ENCODE assay signal across 1 cellular context in genomic region chr10:93254180-93254847, GRCh38.
TF ChIP-seq lines count a peak whose summit lies in the region.

No MANE protein-coding gene starts in this region.

TF ChIP-seq in HepG2, 621 proteins besides CTCF, POLR2A, EP300 and RAD21 (continued from another document and continues in another):
- TF ChIP-seq, protein P1, sequence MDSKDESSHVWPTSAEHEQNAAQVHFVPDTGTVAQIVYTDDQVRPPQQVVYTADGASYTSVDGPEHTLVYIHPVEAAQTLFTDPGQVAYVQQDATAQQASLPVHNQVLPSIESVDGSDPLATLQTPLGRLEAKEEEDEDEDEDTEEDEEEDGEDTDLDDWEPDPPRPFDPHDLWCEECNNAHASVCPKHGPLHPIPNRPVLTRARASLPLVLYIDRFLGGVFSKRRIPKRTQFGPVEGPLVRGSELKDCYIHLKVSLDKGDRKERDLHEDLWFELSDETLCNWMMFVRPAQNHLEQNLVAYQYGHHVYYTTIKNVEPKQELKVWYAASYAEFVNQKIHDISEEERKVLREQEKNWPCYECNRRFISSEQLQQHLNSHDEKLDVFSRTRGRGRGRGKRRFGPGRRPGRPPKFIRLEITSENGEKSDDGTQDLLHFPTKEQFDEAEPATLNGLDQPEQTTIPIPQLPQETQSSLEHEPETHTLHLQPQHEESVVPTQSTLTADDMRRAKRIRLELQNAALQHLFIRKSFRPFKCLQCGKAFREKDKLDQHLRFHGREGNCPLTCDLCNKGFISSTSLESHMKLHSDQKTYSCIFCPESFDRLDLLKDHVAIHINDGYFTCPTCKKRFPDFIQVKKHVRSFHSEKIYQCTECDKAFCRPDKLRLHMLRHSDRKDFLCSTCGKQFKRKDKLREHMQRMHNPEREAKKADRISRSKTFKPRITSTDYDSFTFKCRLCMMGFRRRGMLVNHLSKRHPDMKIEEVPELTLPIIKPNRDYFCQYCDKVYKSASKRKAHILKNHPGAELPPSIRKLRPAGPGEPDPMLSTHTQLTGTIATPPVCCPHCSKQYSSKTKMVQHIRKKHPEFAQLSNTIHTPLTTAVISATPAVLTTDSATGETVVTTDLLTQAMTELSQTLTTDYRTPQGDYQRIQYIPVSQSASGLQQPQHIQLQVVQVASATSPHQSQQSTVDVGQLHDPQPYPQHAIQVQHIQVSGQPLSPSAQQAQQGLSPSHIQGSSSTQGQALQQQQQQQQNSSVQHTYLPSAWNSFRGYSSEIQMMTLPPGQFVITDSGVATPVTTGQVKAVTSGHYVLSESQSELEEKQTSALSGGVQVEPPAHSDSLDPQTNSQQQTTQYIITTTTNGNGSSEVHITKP (CRISPR knock-in tag; IDR thresholded peaks at IDR 0.05; ENCODE audit: low read depth) = no peak; the same call in 1 of the 2 replicates
- TF ChIP-seq, protein P2, sequence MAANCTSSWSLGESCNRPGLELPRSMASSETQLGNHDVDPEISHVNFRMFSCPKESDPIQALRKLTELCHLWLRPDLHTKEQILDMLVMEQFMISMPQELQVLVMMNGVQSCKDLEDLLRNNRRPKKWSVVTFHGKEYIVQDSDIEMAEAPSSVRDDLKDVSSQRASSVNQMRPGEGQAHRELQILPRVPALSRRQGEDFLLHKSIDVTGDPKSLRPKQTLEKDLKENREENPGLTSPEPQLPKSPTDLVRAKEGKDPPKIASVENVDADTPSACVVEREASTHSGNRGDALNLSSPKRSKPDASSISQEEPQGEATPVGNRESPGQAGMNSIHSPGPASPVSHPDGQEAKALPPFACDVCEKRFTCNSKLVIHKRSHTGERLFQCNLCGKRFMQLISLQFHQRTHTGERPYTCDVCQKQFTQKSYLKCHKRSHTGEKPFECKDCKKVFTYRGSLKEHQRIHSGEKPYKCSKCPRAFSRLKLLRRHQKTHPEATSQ (CRISPR knock-in tag; IDR thresholded peaks at IDR 0.05; ENCODE audit: borderline replicate concordance) = no peak; the same call in 1 of the 2 replicates
- TF ChIP-seq ZNF770 (CRISPR knock-in tag; IDR thresholded peaks at IDR 0.05) (no peak), RBAK (CRISPR knock-in tag; IDR thresholded peaks at IDR 0.05) (no peak), RFX1 (IDR thresholded peaks at IDR 0.05) (no peak), HOXA3 (CRISPR knock-in tag; IDR thresholded peaks at IDR 0.05) (peak; percentile 59), MYNN (CRISPR knock-in tag; IDR thresholded peaks at IDR 0.05; ENCODE audit: low read depth) (no peak), HNRNPUL1 (IDR thresholded peaks at IDR 0.05; ENCODE audit: low read depth, low read length) (no peak), ZNF441 (CRISPR knock-in tag; IDR thresholded peaks at IDR 0.05; ENCODE audit: borderline replicate concordance) (no peak), PATZ1 (CRISPR knock-in tag; IDR thresholded peaks at IDR 0.05) (peak; percentile 84), REST (IDR thresholded peaks at IDR 0.05; ENCODE audit: borderline replicate concordance in 1 of 2, low read depth in 1 of 2, low read length in 2 of 2) (no peak), ZMYM4 (CRISPR knock-in tag; IDR thresholded peaks at IDR 0.05) (peak; percentile 87), SRSF4 (IDR thresholded peaks at IDR 0.05; ENCODE audit: low read depth, low read length, poor library complexity, severe bottlenecking) (no peak), ZC3H4 (CRISPR knock-in tag; IDR thresholded peaks at IDR 0.05; ENCODE audit: borderline replicate concordance) (no peak), ZKSCAN8 (CRISPR knock-in tag; IDR thresholded peaks at IDR 0.05; ENCODE audit: borderline replicate concordance) (no peak), ZNF550 (CRISPR knock-in tag; IDR thresholded peaks at IDR 0.05; ENCODE audit: borderline replicate concordance) (no peak), ZNF510 (CRISPR knock-in tag; IDR thresholded peaks at IDR 0.05; ENCODE audit: low read depth) (no peak), NONO (IDR thresholded peaks at IDR 0.05) (no peak), NONO (CRISPR knock-in tag; conservative IDR thresholded peaks at IDR 0.05) (peak; percentile 62), SALL2 (CRISPR knock-in tag; IDR thresholded peaks at IDR 0.05) (no peak), TAF15 (IDR thresholded peaks at IDR 0.05; ENCODE audit: low read depth, low read length, poor library complexity, severe bottlenecking) (no peak), MXD4 (CRISPR knock-in tag; IDR thresholded peaks at IDR 0.05) (no peak), HOMEZ (CRISPR knock-in tag; IDR thresholded peaks at IDR 0.05; ENCODE audit: low read depth) (peak; percentile 91; the same call in 1 of the 2 replicates)
- TF ChIP-seq, protein P3, sequence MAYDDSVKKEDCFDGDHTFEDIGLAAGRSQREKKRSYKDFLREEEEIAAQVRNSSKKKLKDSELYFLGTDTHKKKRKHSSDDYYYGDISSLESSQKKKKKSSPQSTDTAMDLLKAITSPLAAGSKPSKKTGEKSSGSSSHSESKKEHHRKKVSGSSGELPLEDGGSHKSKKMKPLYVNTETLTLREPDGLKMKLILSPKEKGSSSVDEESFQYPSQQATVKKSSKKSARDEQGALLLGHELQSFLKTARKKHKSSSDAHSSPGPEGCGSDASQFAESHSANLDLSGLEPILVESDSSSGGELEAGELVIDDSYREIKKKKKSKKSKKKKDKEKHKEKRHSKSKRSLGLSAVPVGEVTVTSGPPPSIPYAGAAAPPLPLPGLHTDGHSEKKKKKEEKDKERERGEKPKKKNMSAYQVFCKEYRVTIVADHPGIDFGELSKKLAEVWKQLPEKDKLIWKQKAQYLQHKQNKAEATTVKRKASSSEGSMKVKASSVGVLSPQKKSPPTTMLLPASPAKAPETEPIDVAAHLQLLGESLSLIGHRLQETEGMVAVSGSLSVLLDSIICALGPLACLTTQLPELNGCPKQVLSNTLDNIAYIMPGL (CRISPR knock-in tag; IDR thresholded peaks at IDR 0.05; ENCODE audit: borderline replicate concordance in 1 of 2, low read depth in 1 of 2) = no peak
- TF ChIP-seq, protein P4, sequence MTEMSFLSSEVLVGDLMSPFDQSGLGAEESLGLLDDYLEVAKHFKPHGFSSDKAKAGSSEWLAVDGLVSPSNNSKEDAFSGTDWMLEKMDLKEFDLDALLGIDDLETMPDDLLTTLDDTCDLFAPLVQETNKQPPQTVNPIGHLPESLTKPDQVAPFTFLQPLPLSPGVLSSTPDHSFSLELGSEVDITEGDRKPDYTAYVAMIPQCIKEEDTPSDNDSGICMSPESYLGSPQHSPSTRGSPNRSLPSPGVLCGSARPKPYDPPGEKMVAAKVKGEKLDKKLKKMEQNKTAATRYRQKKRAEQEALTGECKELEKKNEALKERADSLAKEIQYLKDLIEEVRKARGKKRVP (CRISPR knock-in tag; IDR thresholded peaks at IDR 0.05) = no peak
- TF ChIP-seq, protein P5, sequence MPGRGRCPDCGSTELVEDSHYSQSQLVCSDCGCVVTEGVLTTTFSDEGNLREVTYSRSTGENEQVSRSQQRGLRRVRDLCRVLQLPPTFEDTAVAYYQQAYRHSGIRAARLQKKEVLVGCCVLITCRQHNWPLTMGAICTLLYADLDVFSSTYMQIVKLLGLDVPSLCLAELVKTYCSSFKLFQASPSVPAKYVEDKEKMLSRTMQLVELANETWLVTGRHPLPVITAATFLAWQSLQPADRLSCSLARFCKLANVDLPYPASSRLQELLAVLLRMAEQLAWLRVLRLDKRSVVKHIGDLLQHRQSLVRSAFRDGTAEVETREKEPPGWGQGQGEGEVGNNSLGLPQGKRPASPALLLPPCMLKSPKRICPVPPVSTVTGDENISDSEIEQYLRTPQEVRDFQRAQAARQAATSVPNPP (CRISPR knock-in tag; IDR thresholded peaks at IDR 0.05) = no peak
- TF ChIP-seq, protein P6, sequence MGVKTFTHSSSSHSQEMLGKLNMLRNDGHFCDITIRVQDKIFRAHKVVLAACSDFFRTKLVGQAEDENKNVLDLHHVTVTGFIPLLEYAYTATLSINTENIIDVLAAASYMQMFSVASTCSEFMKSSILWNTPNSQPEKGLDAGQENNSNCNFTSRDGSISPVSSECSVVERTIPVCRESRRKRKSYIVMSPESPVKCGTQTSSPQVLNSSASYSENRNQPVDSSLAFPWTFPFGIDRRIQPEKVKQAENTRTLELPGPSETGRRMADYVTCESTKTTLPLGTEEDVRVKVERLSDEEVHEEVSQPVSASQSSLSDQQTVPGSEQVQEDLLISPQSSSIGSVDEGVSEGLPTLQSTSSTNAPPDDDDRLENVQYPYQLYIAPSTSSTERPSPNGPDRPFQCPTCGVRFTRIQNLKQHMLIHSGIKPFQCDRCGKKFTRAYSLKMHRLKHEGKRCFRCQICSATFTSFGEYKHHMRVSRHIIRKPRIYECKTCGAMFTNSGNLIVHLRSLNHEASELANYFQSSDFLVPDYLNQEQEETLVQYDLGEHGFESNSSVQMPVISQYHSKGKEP (CRISPR knock-in tag; IDR thresholded peaks at IDR 0.05) = no peak
- TF ChIP-seq, protein P7, sequence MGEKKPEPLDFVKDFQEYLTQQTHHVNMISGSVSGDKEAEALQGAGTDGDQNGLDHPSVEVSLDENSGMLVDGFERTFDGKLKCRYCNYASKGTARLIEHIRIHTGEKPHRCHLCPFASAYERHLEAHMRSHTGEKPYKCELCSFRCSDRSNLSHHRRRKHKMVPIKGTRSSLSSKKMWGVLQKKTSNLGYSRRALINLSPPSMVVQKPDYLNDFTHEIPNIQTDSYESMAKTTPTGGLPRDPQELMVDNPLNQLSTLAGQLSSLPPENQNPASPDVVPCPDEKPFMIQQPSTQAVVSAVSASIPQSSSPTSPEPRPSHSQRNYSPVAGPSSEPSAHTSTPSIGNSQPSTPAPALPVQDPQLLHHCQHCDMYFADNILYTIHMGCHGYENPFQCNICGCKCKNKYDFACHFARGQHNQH (CRISPR knock-in tag; IDR thresholded peaks at IDR 0.05) = peak; percentile 52; the same call in 1 of the 2 replicates
- TF ChIP-seq, protein P8, sequence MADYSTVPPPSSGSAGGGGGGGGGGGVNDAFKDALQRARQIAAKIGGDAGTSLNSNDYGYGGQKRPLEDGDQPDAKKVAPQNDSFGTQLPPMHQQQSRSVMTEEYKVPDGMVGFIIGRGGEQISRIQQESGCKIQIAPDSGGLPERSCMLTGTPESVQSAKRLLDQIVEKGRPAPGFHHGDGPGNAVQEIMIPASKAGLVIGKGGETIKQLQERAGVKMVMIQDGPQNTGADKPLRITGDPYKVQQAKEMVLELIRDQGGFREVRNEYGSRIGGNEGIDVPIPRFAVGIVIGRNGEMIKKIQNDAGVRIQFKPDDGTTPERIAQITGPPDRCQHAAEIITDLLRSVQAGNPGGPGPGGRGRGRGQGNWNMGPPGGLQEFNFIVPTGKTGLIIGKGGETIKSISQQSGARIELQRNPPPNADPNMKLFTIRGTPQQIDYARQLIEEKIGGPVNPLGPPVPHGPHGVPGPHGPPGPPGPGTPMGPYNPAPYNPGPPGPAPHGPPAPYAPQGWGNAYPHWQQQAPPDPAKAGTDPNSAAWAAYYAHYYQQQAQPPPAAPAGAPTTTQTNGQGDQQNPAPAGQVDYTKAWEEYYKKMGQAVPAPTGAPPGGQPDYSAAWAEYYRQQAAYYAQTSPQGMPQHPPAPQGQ (CRISPR knock-in tag; IDR thresholded peaks at IDR 0.05; ENCODE audit: borderline replicate concordance) = no peak
